ENCODE assay signal across 9 cellular contexts in the genomic region with DNA sequence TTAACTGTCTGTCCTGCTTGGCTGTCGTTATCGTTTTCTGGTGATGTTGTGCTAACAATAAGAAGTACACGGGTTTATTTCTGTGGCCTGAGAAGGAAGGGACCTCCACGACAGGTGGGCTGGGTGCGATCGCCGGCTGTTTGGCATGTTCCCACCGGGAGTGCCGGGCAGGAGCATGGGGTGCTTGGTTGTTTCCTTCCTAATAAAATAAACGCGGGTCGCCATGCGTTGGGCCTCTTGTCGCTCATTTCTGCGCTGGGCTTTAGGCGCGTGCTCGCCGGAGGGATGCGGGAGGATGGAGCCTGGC. TPM values are rescaled to one million over a fixed set of nuclear protein-coding genes. Genes with fewer than 3 reads are reported as not detected.
DNase-seq lines count a peak whose midpoint lies in the region; ATAC-seq and TF ChIP-seq lines count a peak whose summit lies in the region.
"Had no signal": no experiment of that assay in that cellular context is flagged by ENCODE, and none has a peak within 500 bp of the region (broad histone marks: within the 10 kb centered on the region; RNA-seq: fewer than 3 reads in every experiment).

No MANE protein-coding gene starts in this region.

- H3K4me3 Mint-ChIP-seq in type B pancreatic cell = peak overlapping the region; percentile 84

- peaks cover 7% of the 10 kb centered on the region for H3K4me1 Mint-ChIP-seq in type B pancreatic cell (ENCODE audit: unreplicated experiment)

- H4K20me1 ChIP-seq in Karpas-422 (ENCODE audit: insufficient read depth, low read depth, low read length) = peaks cover 7% of the 10 kb centered on the region; the same call in 1 of the 2 replicates

- H3K9me2 ChIP-seq in Karpas-422 (replicated peaks; ENCODE audit: insufficient read depth, low read length) = no peaks in the 10 kb centered on the region

- H3K36me3 Mint-ChIP-seq in type B pancreatic cell = no peaks in the 10 kb centered on the region

- no peak for DNase-seq in cardiac muscle cell (ENCODE audit: low read depth in 1 of 2, low spot score in 1 of 2)
- DNase-seq in left ventricle myocardium superior = no peak
- no peak for DNase-seq in adipocyte (ENCODE audit: low read depth)
- DNase-seq in left lung = no peak
- DNase-seq in type B pancreatic cell (ENCODE audit: extremely low spot score, unreplicated experiment) = no peak
- no peak for DNase-seq in Karpas-422
- DNase-seq: GF-D8 had no signal

- no peaks in the 10 kb centered on the region for H3K27me3 Mint-ChIP-seq in type B pancreatic cell

- no peak overlapping the region for H2AFZ ChIP-seq in Karpas-422 (ENCODE audit: low read length)

- H3K27me3 ChIP-seq in cardiac muscle cell (no peaks in the 10 kb centered on the region), adipocyte (replicated peaks; ENCODE audit: control insufficient read depth, insufficient read depth, low read length) (no peaks in the 10 kb centered on the region), left lung (no peaks in the 10 kb centered on the region), Karpas-422 (ENCODE audit: low read length) (no peaks in the 10 kb centered on the region)

- peak overlapping the region; percentile 82 for H3K27ac Mint-ChIP-seq in type B pancreatic cell

- no peaks in the 10 kb centered on the region for H3K36me3 ChIP-seq in cardiac muscle cell
- peaks cover 29% of the 10 kb centered on the region for H3K36me3 ChIP-seq in adipocyte (ENCODE audit: control insufficient read depth, insufficient read depth, low read length, severe bottlenecking)
- peaks cover 0 to 67% of the 10 kb centered on the region in 2 donors for H3K36me3 ChIP-seq in left lung
- H3K36me3 ChIP-seq in Karpas-422 (ENCODE audit: insufficient read depth, low read length) = no peaks in the 10 kb centered on the region

- no peaks in the 10 kb centered on the region for H3K9me3 Mint-ChIP-seq in type B pancreatic cell

- no peaks in the 10 kb centered on the region for H3K9me3 ChIP-seq in cardiac muscle cell (ENCODE audit: low read depth)
- no peaks in the 10 kb centered on the region for H3K9me3 ChIP-seq in adipocyte (ENCODE audit: control insufficient read depth, low read length)
- H3K9me3 ChIP-seq in left lung = no peaks in the 10 kb centered on the region
- H3K9me3 ChIP-seq in Karpas-422 (ENCODE audit: low read length) = no peaks in the 10 kb centered on the region

- H3K27ac ChIP-seq in cardiac muscle cell (no peak overlapping the region), left lung (peak overlapping the region; percentile 56 to 58), Karpas-422 (ENCODE audit: low read length) (no peak overlapping the region)

- intact Hi-C loops in left ventricle myocardium superior (cut with micrococcal nuclease) = no loop called here
- intact Hi-C loops in left lung (cut with DNase I) = no loop called here

- H3K4me3 ChIP-seq in cardiac muscle cell (peak overlapping the region; percentile 21), adipocyte (ENCODE audit: low read length) (no peak overlapping the region), left lung (peak overlapping the region in 1 of 2 donors; percentile 32), Karpas-422 (ENCODE audit: low read length) (no peak overlapping the region)

- H3K79me2 ChIP-seq in Karpas-422 (ENCODE audit: low read length) = peaks cover 21% of the 10 kb centered on the region

- no peaks in the 10 kb centered on the region for H3K4me1 ChIP-seq in cardiac muscle cell (ENCODE audit: low read depth)
- no peaks in the 10 kb centered on the region for H3K4me1 ChIP-seq in adipocyte (ENCODE audit: control insufficient read depth, insufficient read depth, low read length)
- H3K4me1 ChIP-seq in left lung = peaks cover 0 to 25% of the 10 kb centered on the region in 2 donors
- peaks cover 11% of the 10 kb centered on the region for H3K4me1 ChIP-seq in Karpas-422 (ENCODE audit: low read length)

- ATAC-seq in left ventricle myocardium superior (no peak), left lung (no peak), GM18870 (IDR thresholded peaks at IDR 0.05; ENCODE audit: unreplicated experiment) (no peak), GM21723 (IDR thresholded peaks at IDR 0.05; ENCODE audit: unreplicated experiment) (no peak)

- no peak overlapping the region for H3K4me2 ChIP-seq in Karpas-422 (ENCODE audit: low read depth, low read length, poor library complexity, severe bottlenecking)

- TF ChIP-seq CTCF in cardiac muscle cell (IDR thresholded peaks at IDR 0.05; ENCODE audit: low read depth, low read length) = no peak
- TF ChIP-seq CTCF in left lung (IDR thresholded peaks at IDR 0.05) = no peak
- no peak for TF ChIP-seq CTCF in type B pancreatic cell (conservative IDR thresholded peaks at IDR 0.05)

- H3K9ac ChIP-seq in adipocyte (ENCODE audit: low read length) = peak overlapping the region; percentile 56
- no peak overlapping the region for H3K9ac ChIP-seq in Karpas-422 (ENCODE audit: low read length)

RNA-seq across cellular contexts. Expression of a gene that starts 0.7 kb away (rescaled TPM):
- total RNA-seq in cardiac muscle cell (159 and 190 TPM in 2 replicates), left ventricle myocardium superior (86.2 TPM), left lung (100 to 1,000 TPM; 107 to 108 TPM), type B pancreatic cell (ENCODE audit: low replicate concordance) (105 and 159 TPM in 2 replicates)
- polyA plus RNA-seq in cardiac muscle cell = 131 and 144 TPM in 2 replicates
- total RNA-seq in Karpas-422 (2014; rRNA removed; shearing (Covaris generic); ENCODE audit: low replicate concordance) = 52.7 and 88.3 TPM in 2 replicates

RNA-seq across cellular contexts. Expression of a gene that starts 7.7 kb away (rescaled TPM):
- total RNA-seq in cardiac muscle cell = 81.8 and 86.1 TPM in 2 replicates
- polyA plus RNA-seq in cardiac muscle cell = 133 and 147 TPM in 2 replicates
- total RNA-seq in left ventricle myocardium superior = 48.4 TPM
- total RNA-seq in left lung = 10 to 100 TPM; 72.6 to 82.1 TPM
- 59.2 and 63.8 TPM in 2 replicates for total RNA-seq in type B pancreatic cell (ENCODE audit: low replicate concordance)
- total RNA-seq in Karpas-422 (2014; rRNA removed; shearing (Covaris generic); ENCODE audit: low replicate concordance) = 18.9 and 49.5 TPM in 2 replicates

RNA-seq across cellular contexts. Expression of a gene that starts 7.8 kb away (rescaled TPM):
- total RNA-seq in cardiac muscle cell (52.4 and 71.8 TPM in 2 replicates), left ventricle myocardium superior (81.0 TPM), left lung (100 to 1,000 TPM; 139 to 168 TPM), type B pancreatic cell (ENCODE audit: low replicate concordance) (105 and 159 TPM in 2 replicates)
- polyA plus RNA-seq in cardiac muscle cell = 132 and 155 TPM in 2 replicates
- 40.0 and 46.6 TPM in 2 replicates for total RNA-seq in Karpas-422 (2014; rRNA removed; shearing (Covaris generic); ENCODE audit: low replicate concordance)

RNA-seq across cellular contexts. Expression of a gene that starts 21.8 kb away (rescaled TPM):
- total RNA-seq in cardiac muscle cell = 13.6 and 13.7 TPM in 2 replicates
- 23.3 and 27.4 TPM in 2 replicates for polyA plus RNA-seq in cardiac muscle cell
- total RNA-seq in left ventricle myocardium superior = 22.0 TPM
- total RNA-seq in left lung = 10 to 100 TPM; 62.4 to 83.6 TPM
- 62.9 and 85.1 TPM in 2 replicates for total RNA-seq in type B pancreatic cell (ENCODE audit: low replicate concordance)
- 7.2 and 15.8 TPM in 2 replicates for total RNA-seq in Karpas-422 (2014; rRNA removed; shearing (Covaris generic); ENCODE audit: low replicate concordance)

RNA-seq across cellular contexts. Expression of a gene that starts 24.9 kb away (rescaled TPM):
- 37.4 and 52.1 TPM in 2 replicates for total RNA-seq in cardiac muscle cell
- 59.7 and 65.0 TPM in 2 replicates for polyA plus RNA-seq in cardiac muscle cell
- 38.0 TPM for total RNA-seq in left ventricle myocardium superior
- total RNA-seq in left lung = 10 to 100 TPM; 34.7 to 45.5 TPM
- 30.5 and 46.1 TPM in 2 replicates for total RNA-seq in type B pancreatic cell (ENCODE audit: low replicate concordance)
- 22.1 and 39.0 TPM in 2 replicates for total RNA-seq in Karpas-422 (2014; rRNA removed; shearing (Covaris generic); ENCODE audit: low replicate concordance)

Comparison
In these comparisons a context has a peak if more than half of its experiments do, and no peak if none do; other contexts are left out.
1. H3K27ac ChIP-seq: peak in left lung (2 of 2); none in cardiac muscle cell (single experiment) and Karpas-422 (single experiment).